Comparison of ENCODE assay signal across 8 cellular contexts in genomic region chr2:27356056-27356381, GRCh38. TPM values are rescaled to one million over a fixed set of nuclear protein-coding genes. Genes with fewer than 3 reads are reported as not detected.
DNase-seq lines count a peak whose midpoint lies in the region; ATAC-seq and TF ChIP-seq lines count a peak whose summit lies in the region.

No MANE protein-coding gene starts in this region.

- peak; percentile 41 for DNase-seq in NCI-H2171 (lab: John Stamatoyannopoulos, UW)
- DNase-seq in NCI-H2171 treated with DMSO at 0.1 percent for 48 hours (lab: John Stamatoyannopoulos, UW): no peak
- peak in 70 of 76 experiments; percentile 22 to 85 (median 66) for DNase-seq in HUDEP-2 (lab: John Stamatoyannopoulos, UW; ENCODE audit: unreplicated experiment in 76 of 76)
- DNase-seq in endodermal cell: peak; percentile 84
- no peak for DNase-seq in DMS114 treated with DMSO at 0.1 percent for 48 hours (lab: John Stamatoyannopoulos, UW; ENCODE audit: unreplicated experiment)

- no peaks in the 10 kb centered on the region for H3K9me2 ChIP-seq in SU-DHL-6 (replicated peaks; ENCODE audit: insufficient read depth, low read length)

- peak overlapping the region; percentile 87 for H3K4me3 ChIP-seq in SU-DHL-6 (ENCODE audit: insufficient read depth, low read length, poor library complexity, severe bottlenecking)
- H3K4me3 ChIP-seq in endodermal cell (ENCODE audit: low read length): peak overlapping the region; percentile 91
- peak overlapping the region; percentile 83 to 99 for H3K4me3 ChIP-seq in mucosa of rectum (ENCODE audit: low read length in 2 of 2)

- no peaks in the 10 kb centered on the region for H4K20me1 ChIP-seq in SU-DHL-6 (ENCODE audit: low read depth, low read length)

- H3K27me3 Mint-ChIP-seq in endodermal cell (ENCODE audit: insufficient read depth): no peaks in the 10 kb centered on the region

- peak overlapping the region; percentile 78 for H2AFZ ChIP-seq in SU-DHL-6 (ENCODE audit: low read depth, low read length, severe bottlenecking)

- peak overlapping the region; percentile 100 for H3K27ac Mint-ChIP-seq in endodermal cell

- 0 to 1% methylated on average over 7 to 12 of the region's 12 CpGs for WGBS in endodermal cell (ENCODE audit: insufficient coverage in 1 of 2, insufficient read length in 1 of 2), 2 experiments

- H3K36me3 ChIP-seq in SU-DHL-6 (ENCODE audit: low read length) (no peaks in the 10 kb centered on the region), endodermal cell (ENCODE audit: control insufficient read depth, insufficient read depth, low read length) (no peaks in the 10 kb centered on the region), mucosa of rectum (ENCODE audit: control insufficient read depth in 2 of 2, insufficient read depth in 2 of 2, low read length in 2 of 2) (no peaks in the 10 kb centered on the region)

- H3K27ac ChIP-seq in SU-DHL-6 (ENCODE audit: low read depth, low read length): peak overlapping the region; percentile 80
- H3K27ac ChIP-seq in endodermal cell (ENCODE audit: low read depth, low read length): peak overlapping the region; percentile 98
- H3K27ac ChIP-seq in mucosa of rectum (ENCODE audit: low read depth in 2 of 2, low read length in 2 of 2): peak overlapping the region; percentile 91 to 97

- no peak for TF ChIP-seq CTCF in SU-DHL-6 (IDR thresholded peaks at IDR 0.05; ENCODE audit: insufficient read depth, low read length, poor library complexity, severe bottlenecking)
- no peak for TF ChIP-seq CTCF in endodermal cell (conservative IDR thresholded peaks at IDR 0.05)

- H3K4me2 ChIP-seq in SU-DHL-6 (ENCODE audit: low read depth, low read length, poor library complexity, severe bottlenecking): peak overlapping the region; percentile 70

- peaks cover 73% of the 10 kb centered on the region for H3K79me2 ChIP-seq in SU-DHL-6 (ENCODE audit: insufficient read depth, low read length)

- H3K4me1 ChIP-seq in endodermal cell (ENCODE audit: control insufficient read depth, insufficient read depth, low read length) (no peaks in the 10 kb centered on the region), mucosa of rectum (ENCODE audit: control insufficient read depth in 2 of 2, insufficient read depth in 2 of 2, low read length in 2 of 2) (peaks cover 13 to 17% of the 10 kb centered on the region in 2 donors)

- H3F3A ChIP-seq in SU-DHL-6 (ENCODE audit: insufficient read depth): no peaks in the 10 kb centered on the region

- ATAC-seq in GM21526 (IDR thresholded peaks at IDR 0.05; ENCODE audit: low FRiP score, unreplicated experiment): peak; percentile 39

- H3K4me1 Mint-ChIP-seq in endodermal cell: peaks cover 20% of the 10 kb centered on the region

- peaks cover 22% of the 10 kb centered on the region for H3K36me3 Mint-ChIP-seq in endodermal cell (ENCODE audit: low read depth)

- H3K27me3 ChIP-seq in SU-DHL-6 (ENCODE audit: low read length) (no peaks in the 10 kb centered on the region), endodermal cell (ENCODE audit: control insufficient read depth, insufficient read depth, low read length, poor library complexity, severe bottlenecking) (no peaks in the 10 kb centered on the region), mucosa of rectum (ENCODE audit: control insufficient read depth in 2 of 2, insufficient read depth in 2 of 2, low read length in 2 of 2) (no peaks in the 10 kb centered on the region)

- H3K9me3 ChIP-seq in SU-DHL-6 (ENCODE audit: insufficient read depth, low read length): no peaks in the 10 kb centered on the region
- H3K9me3 ChIP-seq in endodermal cell (ENCODE audit: control insufficient read depth, low read length): peaks cover 16% of the 10 kb centered on the region
- no peaks in the 10 kb centered on the region for H3K9me3 ChIP-seq in mucosa of rectum (ENCODE audit: control insufficient read depth in 2 of 2, low read length in 2 of 2)

- peak overlapping the region; percentile 94 for H3K4me3 Mint-ChIP-seq in endodermal cell

- H3K9ac ChIP-seq in SU-DHL-6 (ENCODE audit: low read length) (peak overlapping the region; percentile 98), endodermal cell (ENCODE audit: extremely low read depth, low read length, poor library complexity, severe bottlenecking) (peak overlapping the region; percentile 94), mucosa of rectum (ENCODE audit: low read depth in 1 of 2, low read length in 2 of 2) (peak overlapping the region; percentile 84 to 95)

- H3K9me3 Mint-ChIP-seq in endodermal cell: peaks cover 14% of the 10 kb centered on the region

RNA-seq across cellular contexts. Expression of gene GTF3C2, which starts 0.5 kb away (rescaled TPM):
- total RNA-seq in endodermal cell: 100 to 1,000 TPM; 105 to 120 TPM
- polyA plus RNA-seq in endodermal cell (2013, experiment 1 of 2): 95.0 TPM
- polyA plus RNA-seq in endodermal cell (2013, experiment 2 of 2): 86.0 TPM

RNA-seq across cellular contexts. Expression of gene EIF2B4, which starts 14.1 kb away (rescaled TPM):
- total RNA-seq in endodermal cell: 10 to 100 TPM; 56.7 to 58.6 TPM
- 51.3 TPM for polyA plus RNA-seq in endodermal cell (2013, experiment 1 of 2)
- polyA plus RNA-seq in endodermal cell (2013, experiment 2 of 2): 45.8 TPM

RNA-seq across cellular contexts. Expression of gene SNX17, which starts 14.4 kb away (rescaled TPM):
- total RNA-seq in endodermal cell: 10 to 100 TPM; 81.2 to 92.6 TPM
- 70.9 TPM for polyA plus RNA-seq in endodermal cell (2013, experiment 1 of 2)
- 68.6 TPM for polyA plus RNA-seq in endodermal cell (2013, experiment 2 of 2)

RNA-seq across cellular contexts. Expression of gene ZNF513, which starts 24.5 kb away (rescaled TPM):
- 10 to 100 TPM; 30.7 to 32.5 TPM for total RNA-seq in endodermal cell
- polyA plus RNA-seq in endodermal cell (2013, experiment 1 of 2): 21.3 TPM
- polyA plus RNA-seq in endodermal cell (2013, experiment 2 of 2): 20.5 TPM

RNA-seq across cellular contexts. Expression of gene MPV17, which starts 33.1 kb away (rescaled TPM):
- 10 to 100 TPM; 46.6 to 59.6 TPM for total RNA-seq in endodermal cell
- polyA plus RNA-seq in endodermal cell (2013, experiment 1 of 2): 85.7 TPM
- 72.9 TPM for polyA plus RNA-seq in endodermal cell (2013, experiment 2 of 2)

Comparison
In these comparisons a context has a peak if more than half of its experiments do, and no peak if none do; other contexts are left out.
1. DNase-seq: peak in NCI-H2171 (single experiment), HUDEP-2 (70 of 76) and endodermal cell (single experiment); none in NCI-H2171 treated with DMSO at 0.1 percent for 48 hours (single experiment) and DMS114 treated with DMSO at 0.1 percent for 48 hours (single experiment).
2. Peak in every context shown above with its lines, with median percentiles within 50 percentile points of each other: H3K27ac ChIP-seq, H3K4me3 ChIP-seq and H3K9ac ChIP-seq.